9 cellular contexts compared by ENCODE assay signal in genomic region chr3:50248387-50248786, GRCh38. TPM values are rescaled to one million over a fixed set of nuclear protein-coding genes. Genes with fewer than 3 reads are reported as not detected.
A peak's percentile ranks its signal among the peaks of the same experiment; 100 is the strongest.
DNase-seq lines count a peak whose midpoint lies in the region; ATAC-seq and TF ChIP-seq lines count a peak whose summit lies in the region.
"Had no signal": no experiment of that assay in that cellular context is flagged by ENCODE, and none has a peak within 500 bp of the region (broad histone marks: within the 10 kb centered on the region; RNA-seq: fewer than 3 reads in every experiment).

No MANE protein-coding gene starts in this region.

- TF ChIP-seq CTCF in SK-N-SH (IDR thresholded peaks at IDR 0.05) (no peak), left lung (IDR thresholded peaks at IDR 0.05) (no peak), suprapubic skin (IDR thresholded peaks at IDR 0.05) (no peak)

- ATAC-seq in SK-N-SH treated with all-trans-retinoic acid at 6 μM for 48 hours (no peak), left lung (peak; percentile 43), GM19463 (IDR thresholded peaks at IDR 0.05; ENCODE audit: unreplicated experiment) (no peak), HG02884 (IDR thresholded peaks at IDR 0.05; ENCODE audit: unreplicated experiment) (no peak)

- H3K4me1 ChIP-seq in SK-N-SH (ENCODE audit: control insufficient read depth in 1 of 2, insufficient read depth in 2 of 2, low read depth in 1 of 2, low read length in 1 of 2) (peaks cover 27 to 42% of the 10 kb centered on the region in 2 experiments; a peak in 3 of 4 replicates), left lung (peaks cover 57 to 100% of the 10 kb centered on the region in 2 donors), suprapubic skin (peaks cover 87% of the 10 kb centered on the region)

- TF ChIP-seq EP300 in SK-N-SH (IDR thresholded peaks at IDR 0.05; ENCODE audit: borderline replicate concordance in 1 of 2, low read depth in 1 of 2, low read length in 1 of 2) (no peak), suprapubic skin (IDR thresholded peaks at IDR 0.05) (no peak)

- H3K9me3 ChIP-seq in SK-N-SH = no peaks in the 10 kb centered on the region
- no peaks in the 10 kb centered on the region for H3K9me3 ChIP-seq in left lung
- no peaks in the 10 kb centered on the region for H3K9me3 ChIP-seq in suprapubic skin

- H3K4me2 ChIP-seq in SK-N-SH = peak overlapping the region; percentile 47

- H3K27me3 ChIP-seq in SK-N-SH (ENCODE audit: insufficient read depth) (no peaks in the 10 kb centered on the region), left lung (no peaks in the 10 kb centered on the region), suprapubic skin (no peaks in the 10 kb centered on the region)

- no peak for TF ChIP-seq POLR2A in suprapubic skin (IDR thresholded peaks at IDR 0.05)

- 11% methylated on average over 2 of the region's 3 CpGs for WGBS in SK-N-SH (ENCODE audit: low lambda C conversion rate)
- 9% methylated on average over 3 of the region's 3 CpGs for WGBS in suprapubic skin

- H3F3A ChIP-seq in SK-N-SH (replicated peaks; ENCODE audit: insufficient read depth) = peaks cover 37% of the 10 kb centered on the region

- H3K79me2 ChIP-seq in SK-N-SH (ENCODE audit: insufficient read depth) = peaks cover 100% of the 10 kb centered on the region

- H3K27ac ChIP-seq in SK-N-SH (ENCODE audit: low read depth in 2 of 2, low read length in 1 of 2) = peak overlapping the region in 1 of 2 experiments; percentile 22; a peak in 2 of 4 replicates
- H3K27ac ChIP-seq in left lung = peak overlapping the region; percentile 85 to 98
- H3K27ac ChIP-seq in suprapubic skin = peak overlapping the region; percentile 76

- POLR2A ChIA-PET in SK-N-SH (lab: Yijun Ruan, JAX) = no interaction called here

- H3K36me3 ChIP-seq in SK-N-SH (replicated peaks in 1 of 2; ENCODE audit: control insufficient read depth in 1 of 2, insufficient read depth in 2 of 2, low read length in 1 of 2) (peaks cover 5 to 20% of the 10 kb centered on the region in 2 experiments), left lung (peaks cover 0 to 51% of the 10 kb centered on the region in 2 donors), suprapubic skin (peaks cover 17% of the 10 kb centered on the region)

- peaks cover 91% of the 10 kb centered on the region for H4K20me1 ChIP-seq in SK-N-SH (ENCODE audit: insufficient read depth)

- H3K4me3 ChIP-seq in SK-N-SH (ENCODE audit: low read depth in 2 of 2, low read length in 1 of 2) (no peak overlapping the region), left lung (no peak overlapping the region), suprapubic skin (no peak overlapping the region)

- in situ Hi-C loops in G401 (cut with HindIII; ENCODE audit: low sequenced_read_pairs) = no loop called here

- H3K9ac ChIP-seq in SK-N-SH = peak overlapping the region; percentile 19

- DNase-seq in SK-N-SH (no peak), astrocyte of the hippocampus (ENCODE audit: low read depth, low spot score) (peak; percentile 54), left lung (peak in 1 of 2 donors; percentile 83), suprapubic skin (ENCODE audit: low spot score in 2 of 2) (peak in 1 of 2 donors; percentile 87), G401 (ENCODE audit: low spot score) (no peak)

- no peak for TF ChIP-seq RAD21 in SK-N-SH (IDR thresholded peaks at IDR 0.05; ENCODE audit: low read length)

- CTCF ChIA-PET in SK-N-SH (lab: Yijun Ruan, JAX) = interaction anchor here (1.1 to 61.6 kb wide), 5 partner anchors 10 to 62 kb away, joined by 3 to 1375 read pairs (median 180); partner anchors contain the start of genes GNAI2 and GNAT1

- no peak overlapping the region for H2AFZ ChIP-seq in SK-N-SH (ENCODE audit: low read depth)

- intact Hi-C loops in left lung (cut with DNase I) = no loop called here

- H3K9me2 ChIP-seq in SK-N-SH = no peaks in the 10 kb centered on the region

TF ChIP-seq in SK-N-SH, 30 proteins besides CTCF, POLR2A, EP300 and RAD21:
- no peak for TF ChIP-seq RFX5 (IDR thresholded peaks at IDR 0.05; ENCODE audit: low read length)
- peak; percentile 48; the same call in 1 of the 2 replicates for TF ChIP-seq PBX3 (IDR thresholded peaks at IDR 0.05)

TF ChIP-seq in SK-N-SH treated with all-trans-retinoic acid at 6 μM for 48 hours, 23 proteins besides CTCF, POLR2A, EP300 and RAD21:
- TF ChIP-seq ZNF70 (CRISPR knock-in tag; IDR thresholded peaks at IDR 0.05) (no peak), SNAI2 (CRISPR knock-in tag; IDR thresholded peaks at IDR 0.05) (no peak)
TF ChIP-seq in SK-N-SH treated with all-trans-retinoic acid at 6 μM for 48 hours: peak in this region for 0.

RNA-seq across cellular contexts. Expression of gene GNAI2, which starts 12.4 kb away (rescaled TPM):
- 641 and 649 TPM in 2 replicates for polyA plus RNA-seq in SK-N-SH (2012; rRNA removed)
- polyA plus RNA-seq in SK-N-SH (2012; cell fraction: cytosol; rRNA removed) = 388 and 495 TPM in 2 replicates
- polyA plus RNA-seq in SK-N-SH (2012; cell fraction: nucleus; rRNA removed) = 361 and 439 TPM in 2 replicates
- total RNA-seq in left lung (100 to 1,000 TPM; 266 to 381 TPM), suprapubic skin (10 to 100 TPM; 70.9 to 91.3 (median 76.7) TPM)
- 67.4 and 104 TPM in 2 replicates for total RNA-seq in G401 (2014; rRNA removed; shearing (Covaris generic))

RNA-seq across cellular contexts. Expression of gene SEMA3B, which starts 20.6 kb away (rescaled TPM):
- polyA plus RNA-seq in SK-N-SH (2012; rRNA removed) = 12.4 and 14.9 TPM in 2 replicates
- 3.4 and 5.3 TPM in 2 replicates for polyA plus RNA-seq in SK-N-SH (2012; cell fraction: cytosol; rRNA removed)
- polyA plus RNA-seq in SK-N-SH (2012; cell fraction: nucleus; rRNA removed) = 83.1 and 135 TPM in 2 replicates
- total RNA-seq in left lung (10 to 100 TPM; 56.8 to 92.7 TPM), suprapubic skin (1 to 10 TPM; 2.9 to 5.2 (median 4.1) TPM)
- total RNA-seq in G401 (2014; rRNA removed; shearing (Covaris generic)) = 68.1 and 81.8 TPM in 2 replicates

RNA-seq across cellular contexts. Expression of gene LSMEM2, which starts 30.5 kb away (rescaled TPM):
- 0.03 TPM in 1 of 2 replicates, not detected in the other for polyA plus RNA-seq in SK-N-SH (2012; rRNA removed)
- not detected in 2 replicates for polyA plus RNA-seq in SK-N-SH (2012; cell fraction: cytosol; rRNA removed)
- polyA plus RNA-seq in SK-N-SH (2012; cell fraction: nucleus; rRNA removed) = 0.13 and 0.21 TPM in 2 replicates
- total RNA-seq in left lung = under 1 TPM in 1 of 2 donors, not detected in 1; 0.24 TPM
- total RNA-seq in suprapubic skin = under 1 TPM in 1 of 4 donors, not detected in 3; 0.30 TPM
- total RNA-seq in G401 (2014; rRNA removed; shearing (Covaris generic)) = 1.6 TPM in 1 of 2 replicates, not detected in the other
- polyA plus RNA-seq: AG04450 had no signal

RNA-seq across cellular contexts. Expression of gene SLC38A3, which starts 43.3 kb away (rescaled TPM):
- polyA plus RNA-seq in SK-N-SH (2012; rRNA removed) = 0.84 and 0.89 TPM in 2 replicates
- polyA plus RNA-seq in SK-N-SH (2012; cell fraction: cytosol; rRNA removed) = 0.15 and 0.29 TPM in 2 replicates
- 1.6 and 2.0 TPM in 2 replicates for polyA plus RNA-seq in SK-N-SH (2012; cell fraction: nucleus; rRNA removed)
- total RNA-seq in left lung (under 1 TPM in 1 of 2 donors, not detected in 1; 0.23 TPM), suprapubic skin (1 to 10 TPM in 2 of 4 donors, under 1 TPM in 2; 0.25 to 2.2 (median 1.00) TPM)
- 1.1 and 3.0 TPM in 2 replicates for total RNA-seq in G401 (2014; rRNA removed; shearing (Covaris generic))

RNA-seq across cellular contexts. Expression of gene IFRD2, which starts 43.8 kb away (rescaled TPM):
- 52.4 and 73.2 TPM in 2 replicates for polyA plus RNA-seq in SK-N-SH (2012; rRNA removed)
- 28.8 and 46.5 TPM in 2 replicates for polyA plus RNA-seq in SK-N-SH (2012; cell fraction: cytosol; rRNA removed)
- polyA plus RNA-seq in SK-N-SH (2012; cell fraction: nucleus; rRNA removed) = 222 and 253 TPM in 2 replicates
- total RNA-seq in left lung = 100 to 1,000 TPM in 1 of 2 donors, 10 to 100 TPM in 1; 55.0 to 104 TPM
- total RNA-seq in suprapubic skin = 10 to 100 TPM; 56.3 to 84.9 (median 75.2) TPM
- total RNA-seq in G401 (2014; rRNA removed; shearing (Covaris generic)) = 88.7 and 97.4 TPM in 2 replicates

Comparison
In these comparisons a context has a peak if more than half of its experiments do, and no peak if none do; other contexts are left out.
1. RNA of gene SEMA3B, which starts 20.6 kb away (total RNA-seq): 56.8 to 92.7 TPM in left lung and 68.1 to 81.8 TPM in G401; 2.9 to 5.2 TPM in suprapubic skin; every median in the first group is over 4 times any median in the second.